ENCODE assay signal across 1 cellular context in the genomic region with DNA sequence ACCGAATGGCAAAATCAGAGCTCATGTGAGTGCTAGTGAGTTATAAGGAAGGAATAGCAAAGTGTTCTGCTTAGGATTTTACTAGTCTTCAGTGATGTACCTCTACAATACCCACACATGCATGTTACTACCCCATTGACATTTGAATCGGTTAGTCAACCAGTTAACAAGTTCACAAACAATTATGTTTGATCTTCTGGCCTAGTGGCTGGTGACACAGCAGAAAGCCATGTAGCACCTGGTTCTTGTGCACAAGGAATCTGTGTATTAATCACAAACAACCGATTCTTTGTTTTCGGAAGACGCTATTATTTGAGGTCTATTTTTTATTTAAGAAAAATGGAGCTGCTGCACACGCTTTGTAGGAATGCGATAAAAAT.
TF ChIP-seq lines count a peak whose summit lies in the region.

No MANE protein-coding gene starts in this region.

TF ChIP-seq in H1, 55 proteins besides CTCF, POLR2A, EP300 and RAD21:
- TF ChIP-seq RBBP5 (IDR thresholded peaks at IDR 0.05; ENCODE audit: borderline replicate concordance, low read depth, low read length) = no peak
- TF ChIP-seq BACH1 (IDR thresholded peaks at IDR 0.05; ENCODE audit: low read length) = no peak
- TF ChIP-seq RXRA (IDR thresholded peaks at IDR 0.05; ENCODE audit: insufficient read depth, low read depth, low read length) = no peak
- no peak for TF ChIP-seq CHD2 (IDR thresholded peaks at IDR 0.05; ENCODE audit: low read length)
- TF ChIP-seq SP4 (IDR thresholded peaks at IDR 0.05; ENCODE audit: low read length) = no peak
